8 cellular contexts compared by ENCODE assay signal in genomic region chr5:60649288-60649917, GRCh38. TPM values are rescaled to one million over a fixed set of nuclear protein-coding genes. Genes with fewer than 3 reads are reported as not detected.
A peak's percentile ranks its signal among the peaks of the same experiment; 100 is the strongest.
DNase-seq lines count a peak whose midpoint lies in the region; ATAC-seq and TF ChIP-seq lines count a peak whose summit lies in the region.

No MANE protein-coding gene starts in this region.

- no peaks in the 10 kb centered on the region for H4K20me1 ChIP-seq in OCI-LY3 (ENCODE audit: insufficient read depth, low read length)
- H4K20me1 ChIP-seq in fibroblast of lung (ENCODE audit: control insufficient read depth, extremely low read depth, insufficient read depth, low read length), result no peaks in the 10 kb centered on the region

- TF ChIP-seq CTCF in GM12865 (IDR thresholded peaks at IDR 0.05; ENCODE audit: insufficient read depth, low read depth, low read length, missing control alignments), result peak; percentile 48
- peak; percentile 66 for TF ChIP-seq CTCF in OCI-LY3 (IDR thresholded peaks at IDR 0.05; ENCODE audit: low read depth, low read length)
- TF ChIP-seq CTCF in fibroblast of lung (conservative IDR thresholded peaks at IDR 0.05 in 1 of 2, IDR thresholded peaks at IDR 0.05 in 1 of 2; ENCODE audit: low read depth in 1 of 2, low read length in 2 of 2), result peak; percentile 63 to 78
- TF ChIP-seq CTCF in stomach (IDR thresholded peaks at IDR 0.05), result peak in 5 of 7 experiments; percentile 15 to 48 (median 31)

- H3K36me3 ChIP-seq in OCI-LY3 (replicated peaks; ENCODE audit: low read depth, low read length) (peaks cover 1% of the 10 kb centered on the region), fibroblast of lung (ENCODE audit: control insufficient read depth, insufficient read depth, low read length) (no peaks in the 10 kb centered on the region), stomach (no peaks in the 10 kb centered on the region)

- H3K4me2 ChIP-seq in OCI-LY3 (ENCODE audit: low read length), result no peak overlapping the region
- H3K4me2 ChIP-seq in fibroblast of lung (ENCODE audit: extremely low read depth, insufficient read depth, low read length), result no peak overlapping the region

- TF ChIP-seq POLR2A in stomach (IDR thresholded peaks at IDR 0.05), result no peak

- intact Hi-C loops in stomach (cut with DNase I; ENCODE audit: low total_unique reads), result no loop called here
- intact Hi-C loops in sciatic nerve (cut with DNase I), result no loop called here

- TF ChIP-seq EP300 in stomach (IDR thresholded peaks at IDR 0.05), result no peak

- H3K79me2 ChIP-seq in OCI-LY3 (ENCODE audit: low read length) (no peaks in the 10 kb centered on the region), fibroblast of lung (ENCODE audit: control insufficient read depth, insufficient read depth, low read length) (no peaks in the 10 kb centered on the region)

- H3K4me3 ChIP-seq in GM12865 (ENCODE audit: low read depth, low read length), result no peak overlapping the region
- H3K4me3 ChIP-seq in OCI-LY3 (ENCODE audit: low read length), result no peak overlapping the region
- no peak overlapping the region for H3K4me3 ChIP-seq in fibroblast of lung (replicated peaks in 1 of 4; ENCODE audit: control extremely low read depth in 1 of 4, insufficient read depth in 1 of 4, low read depth in 3 of 4, low read length in 4 of 4)
- no peak overlapping the region for H3K4me3 ChIP-seq in stomach

- no peak overlapping the region for H3K27ac ChIP-seq in OCI-LY3 (ENCODE audit: low read length)
- H3K27ac ChIP-seq in fibroblast of lung (ENCODE audit: insufficient read depth, low read length), result no peak overlapping the region
- no peak overlapping the region for H3K27ac ChIP-seq in stomach

- H2AFZ ChIP-seq in OCI-LY3 (ENCODE audit: low read depth, low read length), result no peak overlapping the region
- H2AFZ ChIP-seq in fibroblast of lung (ENCODE audit: low read length), result no peak overlapping the region

- ATAC-seq in HG02973 (IDR thresholded peaks at IDR 0.05; ENCODE audit: unreplicated experiment) (peak; percentile 56), GM21528 (IDR thresholded peaks at IDR 0.05; ENCODE audit: low FRiP score, unreplicated experiment) (no peak), sciatic nerve (no peak)

- H3K27me3 ChIP-seq in OCI-LY3 (ENCODE audit: low read depth, low read length) (no peaks in the 10 kb centered on the region), fibroblast of lung (ENCODE audit: control insufficient read depth, insufficient read depth, low read length) (no peaks in the 10 kb centered on the region), stomach (no peaks in the 10 kb centered on the region)

- H3K4me1 ChIP-seq in OCI-LY3 (ENCODE audit: low read length), result peaks cover 3% of the 10 kb centered on the region; the same call in 1 of the 2 replicates
- H3K4me1 ChIP-seq in fibroblast of lung (ENCODE audit: control insufficient read depth, extremely low read depth, insufficient read depth, low read length), result peaks cover 6% of the 10 kb centered on the region
- H3K4me1 ChIP-seq in stomach, result peaks cover 0 to 5% (median 0%) of the 10 kb centered on the region in 4 donors

- 14 to 25% (median 20%) methylated on average over 1 of the region's 1 CpG for WGBS in stomach, 5 donors

- H3K9ac ChIP-seq in OCI-LY3 (ENCODE audit: low read length) (no peak overlapping the region), fibroblast of lung (ENCODE audit: insufficient read depth, low read length) (no peak overlapping the region)

- DNase-seq in A172 (ENCODE audit: low spot score), result peak; percentile 52
- peak; percentile 65 for DNase-seq in GM12865 (ENCODE audit: low read depth)
- peak; percentile 25 to 59 for DNase-seq in fibroblast of lung (ENCODE audit: low read depth in 2 of 2)
- no peak for DNase-seq in stomach
- no peak for DNase-seq in sciatic nerve (ENCODE audit: low spot score)

- H3K9me3 ChIP-seq in OCI-LY3 (ENCODE audit: insufficient read depth, low read length) (no peaks in the 10 kb centered on the region), fibroblast of lung (ENCODE audit: control insufficient read depth, insufficient read depth, low read depth, low read length) (no peaks in the 10 kb centered on the region), stomach (no peaks in the 10 kb centered on the region)

RNA-seq across cellular contexts. Expression of gene DEPDC1B, which starts 50.6 kb away (rescaled TPM):
- total RNA-seq in A172 (2014; rRNA removed; shearing (Covaris generic)), result 34.4 and 35.0 TPM in 2 replicates
- total RNA-seq in fibroblast of lung (2.1 and 2.5 TPM in 2 replicates), stomach (10 to 100 TPM in 1 of 5 donors, 1 to 10 TPM in 2, under 1 TPM in 1, not detected in 1; 0.14 to 40.6 (median 4.3) TPM), sciatic nerve (9.8 TPM)
- polyA plus RNA-seq in fibroblast of lung (3.2 and 8.8 TPM in 2 replicates), stomach (1 to 10 TPM; 1.7 to 2.3 (median 1.9) TPM)
- 1.4 and 5.4 TPM in 2 replicates for polyA plus RNA-seq in fibroblast of lung (2012)
- 4.4 TPM in 1 of 2 replicates, not detected in the other for polyA minus RNA-seq in fibroblast of lung (ENCODE audit: low replicate concordance)

Comparison
In these comparisons a context has a peak if more than half of its experiments do, and no peak if none do; other contexts are left out.
1. DNase-seq: peak in A172 (single experiment), GM12865 (single experiment) and fibroblast of lung (2 of 2); none in stomach (single experiment) and sciatic nerve (single experiment).
2. Peak in every context shown above with its lines, with median percentiles within 50 percentile points of each other: CTCF ChIP-seq.